1 cellular context compared by ENCODE assay signal in the genomic region with DNA sequence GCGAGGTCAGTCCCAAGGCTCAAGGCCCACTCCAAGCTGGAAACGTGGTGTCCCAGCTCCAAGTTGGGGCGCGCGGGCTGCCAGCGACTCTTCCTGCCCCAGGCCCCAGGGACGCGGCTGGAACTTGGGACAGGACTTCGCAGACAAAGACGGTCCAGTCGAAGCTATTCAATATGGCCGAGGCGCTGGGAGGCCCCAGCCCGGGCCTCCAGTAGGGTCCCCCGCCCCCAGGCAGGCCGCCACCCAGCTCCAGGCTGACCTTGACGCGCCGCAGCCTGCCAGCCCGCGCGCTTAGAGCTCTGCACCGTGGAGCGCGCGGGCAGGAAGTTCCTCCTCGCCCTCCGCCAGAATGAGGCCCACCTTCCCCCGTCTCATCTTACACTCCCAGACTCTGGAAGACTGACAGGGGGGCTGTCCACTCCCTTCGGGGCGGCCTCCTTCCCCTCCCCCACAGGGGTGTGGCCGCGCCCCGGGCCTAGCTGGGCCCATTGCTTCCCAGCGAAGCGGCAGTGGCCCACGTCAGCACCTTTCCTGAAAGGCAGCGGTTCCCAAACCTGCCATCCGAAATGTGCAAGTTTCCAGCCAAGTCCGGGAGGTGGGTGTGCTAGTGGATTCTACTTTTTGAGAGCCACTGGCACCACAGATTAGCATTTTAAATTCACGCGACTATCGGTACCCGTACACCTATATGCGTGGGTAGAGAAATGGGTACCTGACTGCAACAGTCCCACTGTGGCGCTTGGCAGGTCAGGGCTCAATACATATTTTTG.
TF ChIP-seq lines count a peak whose summit lies in the region.

A gene with protein sequence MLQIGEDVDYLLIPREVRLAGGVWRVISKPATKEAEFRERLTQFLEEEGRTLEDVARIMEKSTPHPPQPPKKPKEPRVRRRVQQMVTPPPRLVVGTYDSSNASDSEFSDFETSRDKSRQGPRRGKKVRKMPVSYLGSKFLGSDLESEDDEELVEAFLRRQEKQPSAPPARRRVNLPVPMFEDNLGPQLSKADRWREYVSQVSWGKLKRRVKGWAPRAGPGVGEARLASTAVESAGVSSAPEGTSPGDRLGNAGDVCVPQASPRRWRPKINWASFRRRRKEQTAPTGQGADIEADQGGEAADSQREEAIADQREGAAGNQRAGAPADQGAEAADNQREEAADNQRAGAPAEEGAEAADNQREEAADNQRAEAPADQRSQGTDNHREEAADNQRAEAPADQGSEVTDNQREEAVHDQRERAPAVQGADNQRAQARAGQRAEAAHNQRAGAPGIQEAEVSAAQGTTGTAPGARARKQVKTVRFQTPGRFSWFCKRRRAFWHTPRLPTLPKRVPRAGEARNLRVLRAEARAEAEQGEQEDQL (minus strand): TSS at position 303 of the 770 bp plus-strand sequence. CDS start 754 bp downstream, outside the sequence.

TF ChIP-seq in GM12878, 131 proteins besides CTCF, POLR2A, EP300 and RAD21 (continued from another document):
- TF ChIP-seq, protein P1, sequence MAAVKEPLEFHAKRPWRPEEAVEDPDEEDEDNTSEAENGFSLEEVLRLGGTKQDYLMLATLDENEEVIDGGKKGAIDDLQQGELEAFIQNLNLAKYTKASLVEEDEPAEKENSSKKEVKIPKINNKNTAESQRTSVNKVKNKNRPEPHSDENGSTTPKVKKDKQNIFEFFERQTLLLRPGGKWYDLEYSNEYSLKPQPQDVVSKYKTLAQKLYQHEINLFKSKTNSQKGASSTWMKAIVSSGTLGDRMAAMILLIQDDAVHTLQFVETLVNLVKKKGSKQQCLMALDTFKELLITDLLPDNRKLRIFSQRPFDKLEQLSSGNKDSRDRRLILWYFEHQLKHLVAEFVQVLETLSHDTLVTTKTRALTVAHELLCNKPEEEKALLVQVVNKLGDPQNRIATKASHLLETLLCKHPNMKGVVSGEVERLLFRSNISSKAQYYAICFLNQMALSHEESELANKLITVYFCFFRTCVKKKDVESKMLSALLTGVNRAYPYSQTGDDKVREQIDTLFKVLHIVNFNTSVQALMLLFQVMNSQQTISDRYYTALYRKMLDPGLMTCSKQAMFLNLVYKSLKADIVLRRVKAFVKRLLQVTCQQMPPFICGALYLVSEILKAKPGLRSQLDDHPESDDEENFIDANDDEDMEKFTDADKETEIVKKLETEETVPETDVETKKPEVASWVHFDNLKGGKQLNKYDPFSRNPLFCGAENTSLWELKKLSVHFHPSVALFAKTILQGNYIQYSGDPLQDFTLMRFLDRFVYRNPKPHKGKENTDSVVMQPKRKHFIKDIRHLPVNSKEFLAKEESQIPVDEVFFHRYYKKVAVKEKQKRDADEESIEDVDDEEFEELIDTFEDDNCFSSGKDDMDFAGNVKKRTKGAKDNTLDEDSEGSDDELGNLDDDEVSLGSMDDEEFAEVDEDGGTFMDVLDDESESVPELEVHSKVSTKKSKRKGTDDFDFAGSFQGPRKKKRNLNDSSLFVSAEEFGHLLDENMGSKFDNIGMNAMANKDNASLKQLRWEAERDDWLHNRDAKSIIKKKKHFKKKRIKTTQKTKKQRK (IDR thresholded peaks at IDR 0.05; ENCODE audit: low read depth, low read length): no peak
